17 cellular contexts compared by ENCODE assay signal in genomic region chr13:110368408-110368807, GRCh38.
DNase-seq lines count a peak whose midpoint lies in the region; ATAC-seq and TF ChIP-seq lines count a peak whose summit lies in the region.
"Had no signal": no experiment of that assay in that cellular context is flagged by ENCODE, and none has a peak within 500 bp of the region (broad histone marks: within the 10 kb centered on the region; RNA-seq: fewer than 3 reads in every experiment).

No MANE protein-coding gene starts in this region.

- no peaks in the 10 kb centered on the region for H3K27me3 Mint-ChIP-seq in chondrocyte (ENCODE audit: low read depth)

- TF ChIP-seq CTCF in chondrocyte (IDR thresholded peaks at IDR 0.05): no peak

- H3K36me3 Mint-ChIP-seq in chondrocyte (ENCODE audit: low read depth): peaks cover 23% of the 10 kb centered on the region

- peaks cover 87% of the 10 kb centered on the region for H3K4me1 Mint-ChIP-seq in chondrocyte (ENCODE audit: low read depth)

- H3K9me3 Mint-ChIP-seq in chondrocyte (ENCODE audit: low read depth): no peaks in the 10 kb centered on the region

- no peak overlapping the region for H3K4me3 Mint-ChIP-seq in chondrocyte (ENCODE audit: unreplicated experiment)

- peaks cover 0 to 29% (median 25%) of the 10 kb centered on the region in 5 donors for H3K4me1 ChIP-seq in subcutaneous abdominal adipose tissue (ENCODE audit: control insufficient read depth in 5 of 5, insufficient read depth in 5 of 5, low read length in 5 of 5)

- H3K27ac ChIP-seq in SK-N-MC (peak overlapping the region; percentile 58; the same call in 1 of the 2 replicates), subcutaneous abdominal adipose tissue (ENCODE audit: low read depth, low read length) (peak overlapping the region; percentile 69)
- H3K27ac ChIP-seq: C4-2B had no signal

- H3K4me3 ChIP-seq in SK-N-MC: no peak overlapping the region
- no peak overlapping the region for H3K4me3 ChIP-seq in subcutaneous abdominal adipose tissue (ENCODE audit: low read depth in 1 of 5, low read length in 5 of 5)
- H3K4me3 ChIP-seq: K562 had no signal

- H3K36me3 ChIP-seq in SK-N-MC (ENCODE audit: insufficient read depth, low read length): no peaks in the 10 kb centered on the region
- H3K36me3 ChIP-seq in subcutaneous abdominal adipose tissue (ENCODE audit: control insufficient read depth in 5 of 5, insufficient read depth in 5 of 5, low read length in 5 of 5): peaks cover 0 to 24% (median 6%) of the 10 kb centered on the region in 5 donors

- DNase-seq in SK-N-MC (ENCODE audit: low read depth, low spot score) (no peak), chondrocyte (ENCODE audit: low spot score) (no peak), medulla oblongata (ENCODE audit: extremely low spot score) (peak; percentile 53), NCI-H146 (lab: John Stamatoyannopoulos, UW) (no peak), SIG-M5 treated with dmso at 0.1 percent for 504 hours (lab: John Stamatoyannopoulos, UW; ENCODE audit: unreplicated experiment) (no peak)
- DNase-seq in activated T-cell treated with anti-CD3 and anti-CD28 coated beads, Interleukin-2, amount 50 U/mL, for 48 hours: no peak
- DNase-seq: COR-L47, HCEC 1CT, NCI-H1436, NCI-H2029 treated with DMSO at 0.1 percent for 48 hours, NCI-H2171 treated with DMSO at 0.1 percent for 48 hours, NCI-H446 treated with DMSO at 0.1 percent for 48 hours, PC-3 had no signal

- no peaks in the 10 kb centered on the region for H3K9me3 ChIP-seq in SK-N-MC (ENCODE audit: low read depth, low read length)
- H3K9me3 ChIP-seq in subcutaneous abdominal adipose tissue (ENCODE audit: control insufficient read depth in 5 of 5, low read length in 5 of 5): no peaks in the 10 kb centered on the region

- peak overlapping the region; percentile 73 for H3K27ac Mint-ChIP-seq in chondrocyte (ENCODE audit: unreplicated experiment)

- no peak for ATAC-seq in HG03175 (IDR thresholded peaks at IDR 0.05; ENCODE audit: unreplicated experiment)
- ATAC-seq: K562, PC-3 had no signal

- no peaks in the 10 kb centered on the region for H3K27me3 ChIP-seq in subcutaneous abdominal adipose tissue (ENCODE audit: control insufficient read depth in 5 of 5, insufficient read depth in 4 of 5, low read length in 5 of 5)

- H3K9ac ChIP-seq in SK-N-MC (ENCODE audit: insufficient read length) (no peak overlapping the region), subcutaneous abdominal adipose tissue (ENCODE audit: low read length in 5 of 5) (no peak overlapping the region)
